In genomic region chr11:70650075-70650909, GRCh38 we compare ENCODE assay signal across 9 cellular contexts.
DNase-seq lines count a peak whose midpoint lies in the region; ATAC-seq and TF ChIP-seq lines count a peak whose summit lies in the region.
"Had no signal": no experiment of that assay in that cellular context is flagged by ENCODE, and none has a peak within 500 bp of the region (broad histone marks: within the 10 kb centered on the region; RNA-seq: fewer than 3 reads in every experiment).

No MANE protein-coding gene starts in this region.

- H3F3A ChIP-seq in SK-N-SH (replicated peaks; ENCODE audit: insufficient read depth) = no peaks in the 10 kb centered on the region

- no peak for TF ChIP-seq CTCF in A673 (conservative IDR thresholded peaks at IDR 0.05; ENCODE audit: low read depth, low read length)
- no peak for TF ChIP-seq CTCF in SK-N-SH (IDR thresholded peaks at IDR 0.05)

- no peaks in the 10 kb centered on the region for H3K9me3 ChIP-seq in A673 (ENCODE audit: low read depth, low read length, poor library complexity, severe bottlenecking)
- H3K9me3 ChIP-seq in SK-N-SH = no peaks in the 10 kb centered on the region

- H4K20me1 ChIP-seq in SK-N-SH (ENCODE audit: insufficient read depth) = no peaks in the 10 kb centered on the region

- H3K9me2 ChIP-seq in SK-N-SH = no peaks in the 10 kb centered on the region

- peak; percentile 77 for DNase-seq in A673 (ENCODE audit: low spot score)
- DNase-seq in H7 = peak; percentile 83
- DNase-seq in SK-N-SH = no peak
- peak; percentile 76 for DNase-seq in epidermal melanocyte (ENCODE audit: insufficient read length, low spot score)
- DNase-seq in natural killer cell treated with Interleukin-12 subunit alpha and Interleukin-12 subunit beta and Interleukin-15 and Interleukin-18, amount 100 ng/mL, for 72 hours (ENCODE audit: low spot score) = no peak

- no peak overlapping the region for H3K27ac Mint-ChIP-seq in natural killer cell treated with Interleukin-12 subunit alpha and Interleukin-12 subunit beta and Interleukin-15 and Interleukin-18, amount 100 ng/mL, for 72 hours
- H3K27ac Mint-ChIP-seq: activated naive CD4-positive, alpha-beta T cell treated with anti-CD3 and anti-CD28 coated beads, Interleukin-2, amount 50 U/mL, for 24 hours had no signal

- TF ChIP-seq EP300 in SK-N-SH (IDR thresholded peaks at IDR 0.05; ENCODE audit: borderline replicate concordance in 1 of 2, low read depth in 1 of 2, low read length in 1 of 2) = no peak

- no peaks in the 10 kb centered on the region for H3K9me3 Mint-ChIP-seq in natural killer cell treated with Interleukin-12 subunit alpha and Interleukin-12 subunit beta and Interleukin-15 and Interleukin-18, amount 100 ng/mL, for 72 hours
- H3K9me3 Mint-ChIP-seq: activated naive CD4-positive, alpha-beta T cell treated with anti-CD3 and anti-CD28 coated beads, Interleukin-2, amount 50 U/mL, for 24 hours had no signal

- H3K9ac ChIP-seq in SK-N-SH = no peak overlapping the region

- H3K36me3 ChIP-seq in A673 (ENCODE audit: insufficient read depth, low read length, poor library complexity, severe bottlenecking) = no peaks in the 10 kb centered on the region
- H3K36me3 ChIP-seq in H7 (replicated peaks; ENCODE audit: control insufficient read depth, insufficient read depth, low read length) = no peaks in the 10 kb centered on the region
- H3K36me3 ChIP-seq in SK-N-SH (replicated peaks in 1 of 2; ENCODE audit: control insufficient read depth in 1 of 2, insufficient read depth in 2 of 2, low read length in 1 of 2) = no peaks in the 10 kb centered on the region

- H3K4me1 ChIP-seq in A673 (ENCODE audit: insufficient read depth, low read length, poor library complexity, severe bottlenecking) = no peaks in the 10 kb centered on the region
- H3K4me1 ChIP-seq in SK-N-SH (ENCODE audit: control insufficient read depth in 1 of 2, insufficient read depth in 2 of 2, low read depth in 1 of 2, low read length in 1 of 2) = peaks cover 0 to 3% of the 10 kb centered on the region in 2 experiments; a peak in 1 of 4 replicates

- H3K36me3 Mint-ChIP-seq in natural killer cell treated with Interleukin-12 subunit alpha and Interleukin-12 subunit beta and Interleukin-15 and Interleukin-18, amount 100 ng/mL, for 72 hours = no peaks in the 10 kb centered on the region
- H3K36me3 Mint-ChIP-seq: activated naive CD4-positive, alpha-beta T cell treated with anti-CD3 and anti-CD28 coated beads, Interleukin-2, amount 50 U/mL, for 24 hours had no signal

- H3K27me3 Mint-ChIP-seq in natural killer cell treated with Interleukin-12 subunit alpha and Interleukin-12 subunit beta and Interleukin-15 and Interleukin-18, amount 100 ng/mL, for 72 hours = peaks cover 13 to 20% of the 10 kb centered on the region in 2 donors

- no peak overlapping the region for H3K4me2 ChIP-seq in SK-N-SH

- no peak overlapping the region for H3K4me3 ChIP-seq in A673 (ENCODE audit: low read depth, low read length, poor library complexity, severe bottlenecking)
- H3K4me3 ChIP-seq in H7 (ENCODE audit: insufficient read depth, low read depth, low read length) = no peak overlapping the region
- H3K4me3 ChIP-seq in SK-N-SH (ENCODE audit: low read depth in 2 of 2, low read length in 1 of 2) = no peak overlapping the region

- H3K27me3 ChIP-seq in A673 (replicated peaks; ENCODE audit: insufficient read depth, low read depth, low read length, poor library complexity) = peaks cover 17% of the 10 kb centered on the region
- no peaks in the 10 kb centered on the region for H3K27me3 ChIP-seq in H7 (ENCODE audit: control insufficient read depth, insufficient read depth, low read length)
- no peaks in the 10 kb centered on the region for H3K27me3 ChIP-seq in SK-N-SH (ENCODE audit: insufficient read depth)

- BruUV-seq in A673 (replicated peaks; lab: Mats Ljungman, UMichigan) = no TSS peak

- H3K4me1 Mint-ChIP-seq in natural killer cell treated with Interleukin-12 subunit alpha and Interleukin-12 subunit beta and Interleukin-15 and Interleukin-18, amount 100 ng/mL, for 72 hours (ENCODE audit: low read depth in 2 of 2) = no peaks in the 10 kb centered on the region
- H3K4me1 Mint-ChIP-seq: activated naive CD4-positive, alpha-beta T cell treated with anti-CD3 and anti-CD28 coated beads, Interleukin-2, amount 50 U/mL, for 24 hours had no signal

- CTCF ChIA-PET in A673 (lab: Charles Lee) (no interaction called here), SK-N-SH (lab: Yijun Ruan, JAX) (interaction anchor here (1.2 kb wide), 1 partner anchor 9 kb away, joined by 3 read pairs; no protein-coding TSS in a partner anchor)

- POLR2A ChIA-PET in A673 (lab: Charles Lee; ENCODE audit: low non-redundant PET) (no interaction called here), SK-N-SH (lab: Yijun Ruan, JAX) (interaction anchor here (1.3 kb wide), 1 partner anchor 12 kb away, joined by 3 read pairs; no protein-coding TSS in a partner anchor)

- peak; percentile 32 to 56 for ATAC-seq in natural killer cell treated with Interleukin-12 subunit alpha and Interleukin-12 subunit beta and Interleukin-15 and Interleukin-18, amount 100 ng/mL, for 72 hours
- ATAC-seq in HG02884 (IDR thresholded peaks at IDR 0.05; ENCODE audit: unreplicated experiment) (no peak), GM18873 (IDR thresholded peaks at IDR 0.05; ENCODE audit: low FRiP score, unreplicated experiment) (no peak), HG03432 (IDR thresholded peaks at IDR 0.05; ENCODE audit: unreplicated experiment) (no peak)

- H3K79me2 ChIP-seq in SK-N-SH (ENCODE audit: insufficient read depth) = no peaks in the 10 kb centered on the region

- intact Hi-C loops in A673 (cut with micrococcal nuclease; ENCODE audit: unreplicated experiment) = no loop called here

- H2AFZ ChIP-seq in SK-N-SH (ENCODE audit: low read depth) = no peak overlapping the region

- H3K27ac ChIP-seq in A673 (ENCODE audit: low read depth, low read length, poor library complexity, severe bottlenecking) (no peak overlapping the region), SK-N-SH (ENCODE audit: low read depth in 2 of 2, low read length in 1 of 2) (no peak overlapping the region)

- 23% methylated on average over 4 of the region's 4 CpGs for WGBS in SK-N-SH (ENCODE audit: low lambda C conversion rate)

- TF ChIP-seq RAD21 in SK-N-SH (IDR thresholded peaks at IDR 0.05; ENCODE audit: low read length) = no peak

- H3K4me3 Mint-ChIP-seq in natural killer cell treated with Interleukin-12 subunit alpha and Interleukin-12 subunit beta and Interleukin-15 and Interleukin-18, amount 100 ng/mL, for 72 hours = no peak overlapping the region
- H3K4me3 Mint-ChIP-seq: activated naive CD4-positive, alpha-beta T cell treated with anti-CD3 and anti-CD28 coated beads, Interleukin-2, amount 50 U/mL, for 24 hours had no signal

TF ChIP-seq in SK-N-SH, 30 proteins besides CTCF, POLR2A, EP300 and RAD21 (continues in another document):
- TF ChIP-seq ZBTB33 (IDR thresholded peaks at IDR 0.05; ENCODE audit: borderline replicate concordance, low read depth) (no peak), FOSL2 (IDR thresholded peaks at IDR 0.05; ENCODE audit: borderline replicate concordance, low read depth) (no peak), YY1 (IDR thresholded peaks at IDR 0.05; ENCODE audit: low read depth) (no peak), REST (IDR thresholded peaks at IDR 0.05; ENCODE audit: low read depth, low read length) (peak; percentile 93), MEF2A (IDR thresholded peaks at IDR 0.05; ENCODE audit: borderline replicate concordance, low read depth) (no peak), SMC3 (IDR thresholded peaks at IDR 0.05; ENCODE audit: low read depth, low read length) (no peak)

Comparison
In these comparisons a context has a peak if more than half of its experiments do, and no peak if none do; other contexts are left out.
1. DNase-seq: peak in A673 (single experiment), H7 (single experiment) and epidermal melanocyte (single experiment); none in SK-N-SH (single experiment) and natural killer cell treated with Interleukin-12 subunit alpha and Interleukin-12 subunit beta and Interleukin-15 and Interleukin-18, amount 100 ng/mL, for 72 hours (single experiment).
2. ATAC-seq: peak in natural killer cell treated with Interleukin-12 subunit alpha and Interleukin-12 subunit beta and Interleukin-15 and Interleukin-18, amount 100 ng/mL, for 72 hours (2 of 2); none in HG02884 (single experiment), GM18873 (single experiment) and HG03432 (single experiment).